In genomic region chr17:30832438-30832790, GRCh38 we compare ENCODE assay signal across 8 cellular contexts. TPM values are rescaled to one million over a fixed set of nuclear protein-coding genes. Genes with fewer than 3 reads are reported as not detected.
DNase-seq lines count a peak whose midpoint lies in the region; ATAC-seq and TF ChIP-seq lines count a peak whose summit lies in the region.

No MANE protein-coding gene starts in this region.

- H3K36me3 ChIP-seq in kidney epithelial cell (ENCODE audit: control insufficient read depth, insufficient read depth, low read length) (no peaks in the 10 kb centered on the region), thoracic aorta (no peaks in the 10 kb centered on the region)

- POLR2A ChIA-PET in activated CD4-positive, alpha-beta T cell treated with anti-CD3 and anti-CD28 coated beads, Interleukin-2, amount 10 ng/mL, durations not matched to agents 7 days and 5 days (lab: Charles Lee): no interaction called here

- ATAC-seq in thoracic aorta (ENCODE audit: insufficient number of reproducible peaks, low FRiP score, low read depth) (no peak), HG02938 (IDR thresholded peaks at IDR 0.05; ENCODE audit: unreplicated experiment) (no peak)

- H3K27me3 ChIP-seq in kidney epithelial cell (ENCODE audit: control insufficient read depth, insufficient read depth, low read length): no peaks in the 10 kb centered on the region
- H3K27me3 ChIP-seq in thoracic aorta (replicated peaks; ENCODE audit: insufficient read depth): no peaks in the 10 kb centered on the region

- no peak overlapping the region for H3K27ac ChIP-seq in thoracic aorta

- peak overlapping the region; percentile 57 for H3K4me3 ChIP-seq in kidney epithelial cell (ENCODE audit: low read depth, low read length)
- H3K4me3 ChIP-seq in thoracic aorta: peak overlapping the region; percentile 92

- CTCF ChIA-PET in activated CD4-positive, alpha-beta T cell treated with anti-CD3 and anti-CD28 coated beads, Interleukin-2, amount 10 ng/mL, durations not matched to agents 7 days and 5 days (lab: Charles Lee): interaction anchor here (0.6 to 0.8 kb wide), 2 partner anchors 8 to 1353 kb away, joined by 4 read pairs; partner anchors contain the start of gene CRLF3

- no peaks in the 10 kb centered on the region for H3K9me3 Mint-ChIP-seq in activated CD4-positive, alpha-beta T cell treated with anti-CD3 and anti-CD28 coated beads, Interleukin-2, amount 10 ng/mL, durations not matched to agents 7 days and 5 days
- H3K9me3 Mint-ChIP-seq in activated T-helper 1 cell treated with anti-CD3 and anti-CD28 coated beads, Interleukin-12 subunit alpha, Interleukin-12 subunit beta, Interleukin-2, Interleukin-4 antibody, amounts not matched to agents 30 ng/mL and 10 ng/mL and 1 ng/mL, durations not matched to agents 14 hours and 24 hours and 36 hours: no peaks in the 10 kb centered on the region

- H3K4me1 Mint-ChIP-seq in activated CD4-positive, alpha-beta T cell treated with anti-CD3 and anti-CD28 coated beads, Interleukin-2, amount 10 ng/mL, durations not matched to agents 7 days and 5 days: peaks cover 44% of the 10 kb centered on the region
- H3K4me1 Mint-ChIP-seq in activated T-helper 1 cell treated with anti-CD3 and anti-CD28 coated beads, Interleukin-12 subunit alpha, Interleukin-12 subunit beta, Interleukin-2, Interleukin-4 antibody, amounts not matched to agents 30 ng/mL and 10 ng/mL and 1 ng/mL, durations not matched to agents 14 hours and 24 hours and 36 hours (ENCODE audit: low read depth): peaks cover 43% of the 10 kb centered on the region

- DNase-seq in activated CD4-positive, alpha-beta T cell treated with anti-CD3 and anti-CD28 coated beads, Interleukin-2, amount 10 ng/mL, durations not matched to agents 7 days and 5 days: no peak
- no peak for DNase-seq in activated CD4-positive, alpha-beta T cell treated with anti-CD3 and anti-CD28 coated beads for 48 hours
- no peak for DNase-seq in activated T-helper 1 cell treated with anti-CD3 and anti-CD28 coated beads, Interleukin-12 subunit alpha, Interleukin-12 subunit beta, Interleukin-2, Interleukin-4 antibody, amounts not matched to agents 30 ng/mL and 10 ng/mL and 1 ng/mL, durations not matched to agents 14 hours and 24 hours and 36 hours (ENCODE audit: low spot score)
- DNase-seq in kidney epithelial cell (ENCODE audit: low read depth) (no peak), thoracic aorta (ENCODE audit: low spot score) (no peak), NCI-H82 (lab: John Stamatoyannopoulos, UW) (no peak)
- DNase-seq in activated effector memory CD4-positive, alpha-beta T cell treated with Interleukin-2 at 50 U/mL for 16 hours: no peak

- H3K36me3 Mint-ChIP-seq in activated CD4-positive, alpha-beta T cell treated with anti-CD3 and anti-CD28 coated beads, Interleukin-2, amount 10 ng/mL, durations not matched to agents 7 days and 5 days (ENCODE audit: low read depth): peaks cover 20% of the 10 kb centered on the region
- peaks cover 16% of the 10 kb centered on the region for H3K36me3 Mint-ChIP-seq in activated T-helper 1 cell treated with anti-CD3 and anti-CD28 coated beads, Interleukin-12 subunit alpha, Interleukin-12 subunit beta, Interleukin-2, Interleukin-4 antibody, amounts not matched to agents 30 ng/mL and 10 ng/mL and 1 ng/mL, durations not matched to agents 14 hours and 24 hours and 36 hours (ENCODE audit: low read depth)

- intact Hi-C loops in activated T-helper 1 cell treated with anti-CD3 and anti-CD28 coated beads, Interleukin-12 subunit alpha, Interleukin-12 subunit beta, Interleukin-2, Interleukin-4 antibody, amounts not matched to agents 30 ng/mL and 10 ng/mL and 1 ng/mL, durations not matched to agents 14 hours and 24 hours and 36 hours (cut with micrococcal nuclease): loop anchor here (1.0 to 5.0 kb wide), 2 partner anchors 8 to 140 kb away; partner anchors contain the start of genes CRLF3 and RNF135

- H3K27me3 Mint-ChIP-seq in activated CD4-positive, alpha-beta T cell treated with anti-CD3 and anti-CD28 coated beads, Interleukin-2, amount 10 ng/mL, durations not matched to agents 7 days and 5 days: no peaks in the 10 kb centered on the region
- H3K27me3 Mint-ChIP-seq in activated T-helper 1 cell treated with anti-CD3 and anti-CD28 coated beads, Interleukin-12 subunit alpha, Interleukin-12 subunit beta, Interleukin-2, Interleukin-4 antibody, amounts not matched to agents 30 ng/mL and 10 ng/mL and 1 ng/mL, durations not matched to agents 14 hours and 24 hours and 36 hours (ENCODE audit: insufficient read depth): no peaks in the 10 kb centered on the region

- H3K27ac Mint-ChIP-seq in activated CD4-positive, alpha-beta T cell treated with anti-CD3 and anti-CD28 coated beads, Interleukin-2, amount 10 ng/mL, durations not matched to agents 7 days and 5 days: peak overlapping the region; percentile 97
- peak overlapping the region; percentile 86 for H3K27ac Mint-ChIP-seq in activated T-helper 1 cell treated with anti-CD3 and anti-CD28 coated beads, Interleukin-12 subunit alpha, Interleukin-12 subunit beta, Interleukin-2, Interleukin-4 antibody, amounts not matched to agents 30 ng/mL and 10 ng/mL and 1 ng/mL, durations not matched to agents 14 hours and 24 hours and 36 hours

- H3K4me1 ChIP-seq in thoracic aorta (ENCODE audit: control insufficient read depth in 1 of 2, low read depth in 2 of 2): peaks cover 10 to 14% of the 10 kb centered on the region in 2 donors

- H3K9me3 ChIP-seq in thoracic aorta: no peaks in the 10 kb centered on the region

- TF ChIP-seq CTCF in kidney epithelial cell (IDR thresholded peaks at IDR 0.05; ENCODE audit: insufficient read depth, low read length, poor library complexity, severe bottlenecking): no peak
- no peak for TF ChIP-seq CTCF in thoracic aorta (IDR thresholded peaks at IDR 0.05)

- H3K4me3 Mint-ChIP-seq in activated CD4-positive, alpha-beta T cell treated with anti-CD3 and anti-CD28 coated beads, Interleukin-2, amount 10 ng/mL, durations not matched to agents 7 days and 5 days: peak overlapping the region; percentile 96
- peak overlapping the region; percentile 96 for H3K4me3 Mint-ChIP-seq in activated T-helper 1 cell treated with anti-CD3 and anti-CD28 coated beads, Interleukin-12 subunit alpha, Interleukin-12 subunit beta, Interleukin-2, Interleukin-4 antibody, amounts not matched to agents 30 ng/mL and 10 ng/mL and 1 ng/mL, durations not matched to agents 14 hours and 24 hours and 36 hours

RNA-seq across cellular contexts. Expression of gene ATAD5, which starts 0.6 kb away (rescaled TPM):
- total RNA-seq in activated CD4-positive, alpha-beta T cell treated with anti-CD3 and anti-CD28 coated beads, Interleukin-2, amount 10 ng/mL, durations not matched to agents 7 days and 5 days: 10 to 100 TPM; 27.1 to 33.2 TPM
- 26.2 and 28.7 TPM in 2 replicates for total RNA-seq in activated T-helper 1 cell treated with anti-CD3 and anti-CD28 coated beads, Interleukin-12 subunit alpha, Interleukin-12 subunit beta, Interleukin-2, Interleukin-4 antibody, amounts not matched to agents 30 ng/mL and 10 ng/mL and 1 ng/mL, durations not matched to agents 14 hours and 24 hours and 36 hours
- total RNA-seq in kidney epithelial cell: 2.8 and 3.8 TPM in 2 replicates
- 1 to 10 TPM in 1 of 2 donors, under 1 TPM in 1; 0.81 to 1.3 TPM for total RNA-seq in thoracic aorta

RNA-seq across cellular contexts. Expression of gene CRLF3, which starts 7.9 kb away (rescaled TPM):
- 10 to 100 TPM; 68.6 to 68.8 TPM for total RNA-seq in activated CD4-positive, alpha-beta T cell treated with anti-CD3 and anti-CD28 coated beads, Interleukin-2, amount 10 ng/mL, durations not matched to agents 7 days and 5 days
- 45.6 and 49.5 TPM in 2 replicates for total RNA-seq in activated T-helper 1 cell treated with anti-CD3 and anti-CD28 coated beads, Interleukin-12 subunit alpha, Interleukin-12 subunit beta, Interleukin-2, Interleukin-4 antibody, amounts not matched to agents 30 ng/mL and 10 ng/mL and 1 ng/mL, durations not matched to agents 14 hours and 24 hours and 36 hours
- 11.6 and 11.7 TPM in 2 replicates for total RNA-seq in kidney epithelial cell
- 10 to 100 TPM; 13.0 to 16.4 TPM for total RNA-seq in thoracic aorta
